Comparison of ENCODE assay signal across 8 cellular contexts in the genomic region with DNA sequence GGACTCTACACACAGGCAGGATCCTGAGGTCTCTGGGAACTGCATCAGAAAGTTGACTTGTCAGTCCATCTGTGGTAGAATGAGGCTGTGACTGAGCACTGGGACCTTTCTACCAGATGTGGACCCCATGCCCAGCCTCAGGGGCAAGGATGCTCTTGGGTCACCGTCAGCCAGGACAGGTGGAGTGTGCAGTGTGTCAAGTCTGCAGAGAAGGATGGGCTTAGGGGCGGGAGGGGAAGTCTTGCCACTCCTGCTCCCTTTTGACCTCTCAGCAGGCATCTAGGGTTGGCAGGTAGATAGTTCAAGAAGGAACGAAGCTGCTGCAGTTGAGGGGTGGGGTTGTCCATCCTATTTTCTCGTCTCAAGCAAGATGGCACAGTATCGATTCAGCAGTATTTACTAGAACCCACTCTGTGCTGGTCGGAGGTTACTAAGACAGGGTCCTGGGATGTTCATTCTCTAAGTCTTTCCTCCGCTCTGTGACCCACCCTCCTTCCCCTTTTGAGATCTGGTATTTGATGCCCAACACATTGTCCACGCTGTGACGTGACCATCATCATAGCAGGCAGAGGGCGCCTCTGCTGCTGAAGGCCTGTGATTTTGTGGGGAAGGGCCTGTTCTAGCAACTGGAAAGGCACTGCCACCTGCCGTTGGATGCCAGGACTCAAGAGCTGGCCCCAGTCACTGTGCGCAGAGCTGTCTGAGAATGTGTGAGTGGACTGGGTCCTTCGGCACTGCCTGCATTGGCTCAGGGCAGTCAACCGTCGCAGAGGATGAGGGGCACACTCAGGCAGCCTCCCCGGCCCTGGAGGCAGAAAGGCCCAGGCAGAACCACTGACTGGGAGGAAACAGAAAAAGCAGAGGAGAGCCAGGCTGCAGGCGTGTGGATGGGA. TPM values are rescaled to one million over a fixed set of nuclear protein-coding genes. Genes with fewer than 3 reads are reported as not detected.
A peak's percentile ranks its signal among the peaks of the same experiment; 100 is the strongest.
DNase-seq lines count a peak whose midpoint lies in the region; ATAC-seq, FAIRE-seq and TF ChIP-seq lines count a peak whose summit lies in the region.

No MANE protein-coding gene starts in this region.

- H3K18ac ChIP-seq in H1 (ENCODE audit: extremely low read depth, low read length) = no peak overlapping the region

- peaks cover 13% of the 10 kb centered on the region for H3K4me1 Mint-ChIP-seq in memory B cell

- H4K5ac ChIP-seq in H1 (ENCODE audit: insufficient read length, low read depth, low read length) = no peak overlapping the region

- H2AK5ac ChIP-seq in H1 (ENCODE audit: low read depth, low read length) = no peak overlapping the region

- intact Hi-C loops in aorta (cut with DNase I) = loop anchor here (5.0 kb wide), 2 partner anchors 74 to 79 kb away; no protein-coding TSS in a partner anchor

- H3K79me2 ChIP-seq in H1 (ENCODE audit: control insufficient read depth in 1 of 2, insufficient read depth in 2 of 2, low read length in 2 of 2) = no peaks in the 10 kb centered on the region

- no peak for FAIRE-seq in H1 (lab: Jason Lieb, UNC)

- H3K4me3 Mint-ChIP-seq in memory B cell = no peak overlapping the region

- no peak for TF ChIP-seq EP300 in H1 (IDR thresholded peaks at IDR 0.05; ENCODE audit: borderline replicate concordance in 1 of 2, low read depth in 2 of 2, low read length in 2 of 2)

- H3K9me3 ChIP-seq in H1 (ENCODE audit: insufficient read depth in 2 of 2, low read depth in 1 of 2, low read length in 1 of 2) (no peaks in the 10 kb centered on the region), aorta (ENCODE audit: control insufficient read depth, low read length) (no peaks in the 10 kb centered on the region)

- H3K27me3 ChIP-seq in H1 (replicated peaks in 1 of 4; ENCODE audit: control insufficient read depth in 3 of 4, extremely low read depth in 1 of 4, insufficient read depth in 3 of 4, low read length in 3 of 4) (peaks cover 0 to 11% (median 3%) of the 10 kb centered on the region in 4 experiments; a peak in 4 of 7 replicates), aorta (ENCODE audit: control insufficient read depth in 1 of 2, insufficient read depth in 2 of 2, low read length in 1 of 2) (no peaks in the 10 kb centered on the region)

- TF ChIP-seq POLR2A in H1 (IDR thresholded peaks at IDR 0.05; ENCODE audit: control extremely low read depth in 1 of 2, low read depth in 2 of 2, low read length in 2 of 2) = no peak

- H3K9me3 Mint-ChIP-seq in memory B cell = no peaks in the 10 kb centered on the region

- no peak overlapping the region for H3K4me2 ChIP-seq in H1 (ENCODE audit: insufficient read depth in 1 of 2, low read depth in 2 of 2, low read length in 2 of 2)

- no peak overlapping the region for H3K23ac ChIP-seq in H1 (ENCODE audit: insufficient read length)

- H3K23me2 ChIP-seq in H1 (ENCODE audit: low read depth, low read length) = no peaks in the 10 kb centered on the region

- H3K4ac ChIP-seq in H1 (replicated peaks; ENCODE audit: insufficient read length, low read depth, low read length) = no peak overlapping the region

- peaks cover 13% of the 10 kb centered on the region for H3K36me3 Mint-ChIP-seq in memory B cell

- CTCF ChIA-PET in GM10248 (lab: Yijun Ruan, JAX) (interaction anchor here (0.9 to 3.2 kb wide), 3 partner anchors 24 to 76 kb away, joined by 3 to 15 read pairs (median 9); no protein-coding TSS in a partner anchor), H1 (lab: Charles Lee; ENCODE audit: partially characterized antibody) (interaction anchor here (0.6 to 3.8 kb wide), 40 partner anchors 9 to 329 kb away, joined by 3 to 52 read pairs (median 4); no protein-coding TSS in a partner anchor)

- H2BK120ac ChIP-seq in H1 (replicated peaks; ENCODE audit: low read depth, low read length) = no peak overlapping the region

- H3K36me3 ChIP-seq in H1 (ENCODE audit: control insufficient read depth in 2 of 4, insufficient read depth in 4 of 4, low read length in 3 of 4) = peaks cover 0 to 21% (median 8%) of the 10 kb centered on the region in 4 experiments; a peak in 5 of 8 replicates
- H3K36me3 ChIP-seq in aorta (ENCODE audit: control insufficient read depth in 1 of 2, insufficient read depth in 2 of 2, low read length in 1 of 2) = peaks cover 0 to 10% of the 10 kb centered on the region in 2 donors

- H2BK12ac ChIP-seq in H1 (ENCODE audit: low read depth, low read length) = 0 out of 2 replicates have a peak overlapping the region, but pooled peaks have one; percentile 35

- H2BK20ac ChIP-seq in H1 (ENCODE audit: low read length) = no peak overlapping the region

- no peak overlapping the region for H3K14ac ChIP-seq in H1 (ENCODE audit: insufficient read length)

- WGBS in H1 (ENCODE audit: extremely low coverage in 1 of 2, insufficient coverage in 1 of 2, insufficient read length in 1 of 2, insufficient replicate concordance in 2 of 2, low coverage in 1 of 2, low lambda C conversion rate in 2 of 2, missing lambda C conversion rate in 1 of 2), 2 experiments = 83% methylated on average over 17 of the region's 17 CpGs; no CpG with 5 or more reads in 1 of the 2 experiments
- 48 to 54% methylated on average over 17 of the region's 17 CpGs for WGBS in aorta, 2 donors

- H3K27ac ChIP-seq in 22Rv1 = peak overlapping the region; percentile 31
- no peak overlapping the region for H3K27ac ChIP-seq in H1 (ENCODE audit: low read depth, low read length)
- no peak overlapping the region for H3K27ac ChIP-seq in aorta (ENCODE audit: low read depth in 1 of 2, low read length in 2 of 2)

- H4K91ac ChIP-seq in H1 (replicated peaks; ENCODE audit: insufficient read length, low read length) = no peak overlapping the region

- peak; percentile 86 for TF ChIP-seq CTCF in 22Rv1 (IDR thresholded peaks at IDR 0.05)
- peak; percentile 40 for TF ChIP-seq CTCF in GM10248 (IDR thresholded peaks at IDR 0.05; ENCODE audit: control extremely low read depth, extremely low read depth, low read depth, missing control alignments)
- TF ChIP-seq CTCF in H1 (IDR thresholded peaks at IDR 0.05; ENCODE audit: control extremely low read depth in 1 of 3, insufficient read depth in 1 of 3, low read depth in 1 of 3, low read length in 3 of 3) = peak; percentile 71 to 96 (median 89)

- no peak overlapping the region for H3K4me3 ChIP-seq in H1 (ENCODE audit: extremely low read depth in 1 of 4, insufficient read depth in 2 of 4, low read depth in 3 of 4, low read length in 4 of 4)
- H3K4me3 ChIP-seq in aorta (ENCODE audit: low read length in 2 of 2) = no peak overlapping the region

- H4K8ac ChIP-seq in H1 (ENCODE audit: extremely low read depth, insufficient read depth, low read length) = no peak overlapping the region

- H4K20me1 ChIP-seq in H1 (replicated peaks in 1 of 2; ENCODE audit: control insufficient read depth in 1 of 2, insufficient read depth in 2 of 2, low read length in 2 of 2) = peaks cover 14 to 44% of the 10 kb centered on the region in 2 experiments

- peak; percentile 52 for ATAC-seq in memory B cell (ENCODE audit: low read depth)
- ATAC-seq in aorta (ENCODE audit: low FRiP score) = peak; percentile 30
- ATAC-seq in GM18873 (IDR thresholded peaks at IDR 0.05; ENCODE audit: low FRiP score, unreplicated experiment) = no peak

- H3K56ac ChIP-seq in H1 (replicated peaks; ENCODE audit: insufficient read length, low read depth, low read length) = no peak overlapping the region

- peak overlapping the region; percentile 11 for H3K27ac Mint-ChIP-seq in memory B cell

- H2AFZ ChIP-seq in H1 (ENCODE audit: low read length) = no peak overlapping the region

- POLR2A ChIA-PET in GM10248 (lab: Yijun Ruan, JAX) = no interaction called here
- POLR2A ChIA-PET in H1 (lab: Charles Lee; ENCODE audit: partially characterized antibody) = interaction anchor here (0.6 to 2.4 kb wide), 17 partner anchors 9 to 106 kb away, joined by 3 to 6 read pairs (median 3); a partner anchor contains a TSS

- H3K4me1 ChIP-seq in H1 (replicated peaks in 1 of 4; ENCODE audit: control insufficient read depth in 3 of 4, insufficient read depth in 4 of 4, low read length in 3 of 4) = peaks cover 0 to 13% (median 5%) of the 10 kb centered on the region in 4 experiments; a peak in 6 of 7 replicates
- H3K4me1 ChIP-seq in aorta (ENCODE audit: control insufficient read depth in 1 of 2, insufficient read depth in 2 of 2, low read length in 2 of 2) = no peaks in the 10 kb centered on the region

- no peaks in the 10 kb centered on the region for H3K27me3 Mint-ChIP-seq in memory B cell

- no peak overlapping the region for H2BK15ac ChIP-seq in H1 (ENCODE audit: low read length)

- no peaks in the 10 kb centered on the region for H3K79me1 ChIP-seq in H1 (ENCODE audit: low read depth, low read length)

- no peak overlapping the region for H3K9ac ChIP-seq in H1 (replicated peaks in 1 of 4; ENCODE audit: extremely low read depth in 1 of 4, low read depth in 3 of 4, low read length in 3 of 4)

- peak; percentile 68 to 79 for TF ChIP-seq RAD21 in H1 (IDR thresholded peaks at IDR 0.05 in 1 of 2, conservative IDR thresholded peaks at IDR 0.05 in 1 of 2; ENCODE audit: low read depth in 2 of 2, low read length in 2 of 2)

- DNase-seq in GM10248 (ENCODE audit: extremely low spot score) (peak; percentile 27), NCI-H2107 (lab: John Stamatoyannopoulos, UW) (peak; percentile 33), UCSD-AML1 (lab: John Stamatoyannopoulos, UW; ENCODE audit: unreplicated experiment) (peak; percentile 77), H1 (ENCODE audit: low read depth in 1 of 2, low spot score in 2 of 2) (no peak), memory B cell (ENCODE audit: low spot score in 2 of 2) (no peak), aorta (peak in 1 of 2 donors; percentile 74)

- H2BK5ac ChIP-seq in H1 (ENCODE audit: low read depth, low read length) = no peak overlapping the region

RNA-seq across cellular contexts. Expression of a gene that starts 23.2 kb away (rescaled TPM):
- 48.7 and 54.7 TPM in 2 replicates for total RNA-seq in H1 (2021; fragmentation: NEBNext Ultra II Directional; extraction: Animal tissue kit (Norgen Biotek cat#: 25700))
- 43.1 and 60.1 TPM in 2 replicates for polyA plus RNA-seq in H1 (2011; rRNA removed)
- polyA plus RNA-seq in H1 (2011; cell fraction: cytosol; rRNA removed) = 42.6 TPM
- 121 TPM for polyA plus RNA-seq in H1 (2011; cell fraction: nucleus; rRNA removed)
- polyA plus RNA-seq in H1 (2012, experiment 1 of 2) = 61.2 to 71.1 TPM (median 65.0 TPM) in 4 replicates
- 49.7 TPM for polyA plus RNA-seq in H1 (2012, experiment 2 of 2)
- polyA plus RNA-seq in H1 (2013, experiment 1 of 2) = 42.6 TPM
- polyA plus RNA-seq in H1 (2013, experiment 2 of 2) = 41.0 TPM
- polyA minus RNA-seq in H1 (2011; rRNA and poly(A)+ RNA removed) = 25.1 and 25.9 TPM in 2 replicates
- polyA minus RNA-seq in H1 (2011; cell fraction: cytosol; rRNA and poly(A)+ RNA removed) = 20.8 TPM
- polyA minus RNA-seq in H1 (2011; cell fraction: nucleus; rRNA and poly(A)+ RNA removed) = 32.7 TPM
- 10 to 100 TPM; 52.8 to 70.0 TPM for total RNA-seq in aorta
- 100 to 1,000 TPM in 1 of 2 donors, 10 to 100 TPM in 1; 64.1 to 118 TPM for polyA plus RNA-seq in aorta

RNA-seq across cellular contexts. Expression of a gene that starts 31.1 kb away (rescaled TPM):
- total RNA-seq in H1 (2021; fragmentation: NEBNext Ultra II Directional; extraction: Animal tissue kit (Norgen Biotek cat#: 25700)) = 16.2 and 17.1 TPM in 2 replicates
- polyA plus RNA-seq in H1 (2011; rRNA removed) = 14.5 and 17.4 TPM in 2 replicates
- polyA plus RNA-seq in H1 (2011; cell fraction: cytosol; rRNA removed) = 15.3 TPM
- polyA plus RNA-seq in H1 (2011; cell fraction: nucleus; rRNA removed) = 17.6 TPM
- polyA plus RNA-seq in H1 (2012, experiment 1 of 2) = 10.3 to 13.8 TPM (median 11.1 TPM) in 4 replicates
- polyA plus RNA-seq in H1 (2012, experiment 2 of 2) = 7.3 TPM
- 9.0 TPM for polyA plus RNA-seq in H1 (2013, experiment 1 of 2)
- polyA plus RNA-seq in H1 (2013, experiment 2 of 2) = 9.2 TPM
- polyA minus RNA-seq in H1 (2011; rRNA and poly(A)+ RNA removed) = 28.3 and 34.3 TPM in 2 replicates
- 9.1 TPM for polyA minus RNA-seq in H1 (2011; cell fraction: cytosol; rRNA and poly(A)+ RNA removed)
- polyA minus RNA-seq in H1 (2011; cell fraction: nucleus; rRNA and poly(A)+ RNA removed) = 8.4 TPM
- total RNA-seq in aorta = 10 to 100 TPM; 27.2 to 39.1 TPM
- 10 to 100 TPM in 1 of 2 donors, 1 to 10 TPM in 1; 9.5 to 27.2 TPM for polyA plus RNA-seq in aorta

RNA-seq across cellular contexts. Expression of a gene that starts 50.7 kb away (rescaled TPM):
- 9.0 and 10.1 TPM in 2 replicates for total RNA-seq in H1 (2021; fragmentation: NEBNext Ultra II Directional; extraction: Animal tissue kit (Norgen Biotek cat#: 25700))
- 17.1 and 30.0 TPM in 2 replicates for polyA plus RNA-seq in H1 (2011; rRNA removed)
- polyA plus RNA-seq in H1 (2011; cell fraction: cytosol; rRNA removed) = 20.6 TPM
- polyA plus RNA-seq in H1 (2011; cell fraction: nucleus; rRNA removed) = 22.8 TPM
- polyA plus RNA-seq in H1 (2012, experiment 1 of 2) = 4.7 to 10.2 TPM (median 8.5 TPM) in 4 replicates
- polyA plus RNA-seq in H1 (2012, experiment 2 of 2) = 11.2 TPM
- polyA plus RNA-seq in H1 (2013, experiment 1 of 2) = 8.1 TPM
- 8.1 TPM for polyA plus RNA-seq in H1 (2013, experiment 2 of 2)
- 10.1 and 14.9 TPM in 2 replicates for polyA minus RNA-seq in H1 (2011; rRNA and poly(A)+ RNA removed)
- 11.1 TPM for polyA minus RNA-seq in H1 (2011; cell fraction: cytosol; rRNA and poly(A)+ RNA removed)
- 7.7 TPM for polyA minus RNA-seq in H1 (2011; cell fraction: nucleus; rRNA and poly(A)+ RNA removed)
- total RNA-seq in aorta = 1 to 10 TPM; 2.9 to 3.7 TPM
- polyA plus RNA-seq in aorta = 1 to 10 TPM; 2.0 to 3.1 TPM

Comparison
In these comparisons a context has a peak if more than half of its experiments do, and no peak if none do; other contexts are left out.
1. DNase-seq: peak in GM10248 (single experiment), NCI-H2107 (single experiment) and UCSD-AML1 (single experiment); none in H1 (0 of 2) and memory B cell (0 of 2).
2. Peak in every context shown above with its lines, with median percentiles within 50 percentile points of each other: CTCF ChIP-seq.